19 cellular contexts compared by ENCODE assay signal in the genomic region with DNA sequence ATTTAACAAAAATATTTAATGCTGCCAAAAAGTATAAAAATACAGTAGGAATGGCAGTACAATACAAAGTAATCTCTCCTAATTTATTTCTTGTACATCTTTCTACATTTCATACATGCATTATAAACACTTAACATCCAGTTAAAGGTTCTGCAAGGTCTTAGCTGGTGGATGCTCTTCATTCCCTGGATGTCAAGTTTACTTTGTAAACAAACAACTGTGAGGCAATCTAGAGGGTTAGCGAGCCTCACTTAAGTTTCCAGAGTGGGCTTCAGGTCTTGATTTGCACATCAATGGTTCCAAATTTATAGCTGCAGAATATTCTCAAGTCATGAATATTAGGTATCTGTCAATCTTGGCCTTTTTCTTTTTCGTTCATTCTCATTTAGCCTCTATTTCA. TPM values are rescaled to one million over a fixed set of nuclear protein-coding genes. Genes with fewer than 3 reads are reported as not detected.
A peak's percentile ranks its signal among the peaks of the same experiment; 100 is the strongest.
DNase-seq lines count a peak whose midpoint lies in the region; ATAC-seq, FAIRE-seq and TF ChIP-seq lines count a peak whose summit lies in the region.
"Had no signal": no experiment of that assay in that cellular context is flagged by ENCODE, and none has a peak within 500 bp of the region (broad histone marks: within the 10 kb centered on the region; RNA-seq: fewer than 3 reads in every experiment).

No MANE protein-coding gene starts in this region.

- no peak for TF ChIP-seq CTCF in activated B cell treated with CpG ODN at 0.5 μM for 24 hours (IDR thresholded peaks at IDR 0.05)
- no peak for TF ChIP-seq CTCF in liver (IDR thresholded peaks at IDR 0.05; ENCODE audit: low read depth, low read length, missing input control)
- no peak for TF ChIP-seq CTCF in body of pancreas (IDR thresholded peaks at IDR 0.05)

- peaks cover 86% of the 10 kb centered on the region for H3K36me3 Mint-ChIP-seq in activated B cell treated with CpG ODN at 0.5 μM for 24 hours (ENCODE audit: low read depth)

- 70% methylated on average over 2 of the region's 2 CpGs for WGBS in liver
- WGBS in body of pancreas, 2 donors, result 90 to 96% methylated on average over 2 of the region's 2 CpGs

- peak; percentile 3 for FAIRE-seq in G401.6 (lab: Jason Lieb, UNC)
- FAIRE-seq: H1 had no signal

- H3K27me3 Mint-ChIP-seq in activated B cell treated with CpG ODN at 0.5 μM for 24 hours, result no peaks in the 10 kb centered on the region
- H3K27me3 Mint-ChIP-seq: CD4-positive, CD25-positive, alpha-beta regulatory T cell had no signal

- H3K9me3 ChIP-seq in liver (ENCODE audit: control insufficient read depth in 4 of 4, low read length in 3 of 4), result no peaks in the 10 kb centered on the region
- H3K9me3 ChIP-seq in body of pancreas, result no peaks in the 10 kb centered on the region
- H3K9me3 ChIP-seq: BE2C had no signal

- no peak overlapping the region for H3K27ac ChIP-seq in liver (ENCODE audit: low read depth in 1 of 2, low read length in 2 of 2)
- no peak overlapping the region for H3K27ac ChIP-seq in body of pancreas

- intact Hi-C loops in activated B cell treated with CpG ODN at 0.5 μM for 24 hours (cut with micrococcal nuclease) (loop anchor here (5.0 kb wide), 1 partner anchor 36 kb away; no protein-coding TSS in a partner anchor), body of pancreas (cut with DNase I) (no loop called here)

- no peak overlapping the region for H3K4me3 Mint-ChIP-seq in activated B cell treated with CpG ODN at 0.5 μM for 24 hours
- H3K4me3 Mint-ChIP-seq: CD4-positive, CD25-positive, alpha-beta regulatory T cell; H9 had no signal

- peaks cover 63% of the 10 kb centered on the region for H3K4me1 Mint-ChIP-seq in activated B cell treated with CpG ODN at 0.5 μM for 24 hours
- H3K4me1 Mint-ChIP-seq: CD4-positive, CD25-positive, alpha-beta regulatory T cell; CD8-positive, alpha-beta memory T cell; H9 had no signal

- H3K27me3 ChIP-seq in liver (ENCODE audit: control insufficient read depth in 4 of 4, insufficient read depth in 4 of 4, low read length in 3 of 4) (no peaks in the 10 kb centered on the region), body of pancreas (no peaks in the 10 kb centered on the region)
- H3K27me3 ChIP-seq: BE2C had no signal

- no peak overlapping the region for H3K9ac ChIP-seq in liver (ENCODE audit: low read depth in 1 of 2, low read length in 2 of 2)

- H3K4me1 ChIP-seq in liver (ENCODE audit: control insufficient read depth in 4 of 4, insufficient read depth in 4 of 4, low read length in 3 of 4), result peaks cover 4 to 18% (median 14%) of the 10 kb centered on the region in 4 donors
- H3K4me1 ChIP-seq in body of pancreas, result no peaks in the 10 kb centered on the region
- H3K4me1 ChIP-seq: BE2C had no signal

- H3K9me3 Mint-ChIP-seq in activated B cell treated with CpG ODN at 0.5 μM for 24 hours, result peaks cover 5% of the 10 kb centered on the region
- H3K9me3 Mint-ChIP-seq: H9 had no signal

- POLR2A ChIA-PET in activated B cell treated with CpG ODN at 0.5 μM for 24 hours (lab: Charles Lee), result no interaction called here

- peak overlapping the region; percentile 44 for H3K27ac Mint-ChIP-seq in activated B cell treated with CpG ODN at 0.5 μM for 24 hours
- H3K27ac Mint-ChIP-seq: CD4-positive, CD25-positive, alpha-beta regulatory T cell; CD8-positive, alpha-beta memory T cell; H9 had no signal

- ATAC-seq in activated B cell treated with CpG ODN at 0.5 μM for 24 hours (ENCODE audit: low read depth), result no peak
- no peak for ATAC-seq in body of pancreas
- no peak for ATAC-seq in SK-N-SH treated with all-trans-retinoic acid at 6 μM for 48 hours

- TF ChIP-seq POLR2A in body of pancreas (IDR thresholded peaks at IDR 0.05), result no peak

- H3K4me3 ChIP-seq in liver (ENCODE audit: low read depth in 1 of 3, low read length in 3 of 3) (no peak overlapping the region), body of pancreas (no peak overlapping the region)

- H3K36me3 ChIP-seq in liver (ENCODE audit: control insufficient read depth in 4 of 4, insufficient read depth in 3 of 4, low read depth in 1 of 4, low read length in 3 of 4) (peaks cover 0 to 6% (median 0%) of the 10 kb centered on the region in 4 donors), body of pancreas (replicated peaks in 1 of 2; ENCODE audit: insufficient read depth in 1 of 2, low read depth in 2 of 2) (no peaks in the 10 kb centered on the region)
- H3K36me3 ChIP-seq: BE2C had no signal

- TF ChIP-seq RAD21 in liver (IDR thresholded peaks at IDR 0.05), result no peak

- CTCF ChIA-PET in activated B cell treated with CpG ODN at 0.5 μM for 24 hours (lab: Charles Lee), result no interaction called here

- DNase-seq in activated B cell treated with CpG ODN at 0.5 μM for 24 hours, result no peak
- DNase-seq in body of pancreas, result no peak
- no peak for DNase-seq in HPDE6-E6E7 (ENCODE audit: extremely low spot score)
- DNase-seq in NCI-H2081 (lab: John Stamatoyannopoulos, UW), result no peak
- DNase-seq: BE2C; C1 segment of cervical spinal cord; CD4-positive, CD25-positive, alpha-beta regulatory T cell; CD8-positive, alpha-beta memory T cell; COR-L47; DMS153; DMS79; GF-D8; H9; IMR-90; KBM-7 had no signal

TF ChIP-seq in liver, 16 proteins besides CTCF, POLR2A, EP300 and RAD21:
- TF ChIP-seq JUND (IDR thresholded peaks at IDR 0.05), result no peak
- TF ChIP-seq HNF4A (conservative IDR thresholded peaks at IDR 0.05), result peak; percentile 9 to 17
- TF ChIP-seq HNF4G (IDR thresholded peaks at IDR 0.05), result no peak
- TF ChIP-seq, protein P1, sequence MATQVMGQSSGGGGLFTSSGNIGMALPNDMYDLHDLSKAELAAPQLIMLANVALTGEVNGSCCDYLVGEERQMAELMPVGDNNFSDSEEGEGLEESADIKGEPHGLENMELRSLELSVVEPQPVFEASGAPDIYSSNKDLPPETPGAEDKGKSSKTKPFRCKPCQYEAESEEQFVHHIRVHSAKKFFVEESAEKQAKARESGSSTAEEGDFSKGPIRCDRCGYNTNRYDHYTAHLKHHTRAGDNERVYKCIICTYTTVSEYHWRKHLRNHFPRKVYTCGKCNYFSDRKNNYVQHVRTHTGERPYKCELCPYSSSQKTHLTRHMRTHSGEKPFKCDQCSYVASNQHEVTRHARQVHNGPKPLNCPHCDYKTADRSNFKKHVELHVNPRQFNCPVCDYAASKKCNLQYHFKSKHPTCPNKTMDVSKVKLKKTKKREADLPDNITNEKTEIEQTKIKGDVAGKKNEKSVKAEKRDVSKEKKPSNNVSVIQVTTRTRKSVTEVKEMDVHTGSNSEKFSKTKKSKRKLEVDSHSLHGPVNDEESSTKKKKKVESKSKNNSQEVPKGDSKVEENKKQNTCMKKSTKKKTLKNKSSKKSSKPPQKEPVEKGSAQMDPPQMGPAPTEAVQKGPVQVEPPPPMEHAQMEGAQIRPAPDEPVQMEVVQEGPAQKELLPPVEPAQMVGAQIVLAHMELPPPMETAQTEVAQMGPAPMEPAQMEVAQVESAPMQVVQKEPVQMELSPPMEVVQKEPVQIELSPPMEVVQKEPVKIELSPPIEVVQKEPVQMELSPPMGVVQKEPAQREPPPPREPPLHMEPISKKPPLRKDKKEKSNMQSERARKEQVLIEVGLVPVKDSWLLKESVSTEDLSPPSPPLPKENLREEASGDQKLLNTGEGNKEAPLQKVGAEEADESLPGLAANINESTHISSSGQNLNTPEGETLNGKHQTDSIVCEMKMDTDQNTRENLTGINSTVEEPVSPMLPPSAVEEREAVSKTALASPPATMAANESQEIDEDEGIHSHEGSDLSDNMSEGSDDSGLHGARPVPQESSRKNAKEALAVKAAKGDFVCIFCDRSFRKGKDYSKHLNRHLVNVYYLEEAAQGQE (IDR thresholded peaks at IDR 0.05), result no peak
- TF ChIP-seq FOXA2 (IDR thresholded peaks at IDR 0.05), result peak; percentile 20
- TF ChIP-seq, protein P2, sequence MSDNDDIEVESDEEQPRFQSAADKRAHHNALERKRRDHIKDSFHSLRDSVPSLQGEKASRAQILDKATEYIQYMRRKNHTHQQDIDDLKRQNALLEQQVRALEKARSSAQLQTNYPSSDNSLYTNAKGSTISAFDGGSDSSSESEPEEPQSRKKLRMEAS (IDR thresholded peaks at IDR 0.05), result no peak

TF ChIP-seq in SK-N-SH treated with all-trans-retinoic acid at 6 μM for 48 hours, 23 proteins besides CTCF, POLR2A, EP300 and RAD21 (continues in another document):
- TF ChIP-seq ZNF70 (CRISPR knock-in tag; IDR thresholded peaks at IDR 0.05), result no peak
- TF ChIP-seq ZNF8 (CRISPR knock-in tag; IDR thresholded peaks at IDR 0.05), result no peak
- no peak for TF ChIP-seq RARB (CRISPR knock-in tag; IDR thresholded peaks at IDR 0.05)
- no peak for TF ChIP-seq TCF4 (CRISPR knock-in tag; IDR thresholded peaks at IDR 0.05; ENCODE audit: borderline replicate concordance)
- TF ChIP-seq SNAI2 (CRISPR knock-in tag; IDR thresholded peaks at IDR 0.05), result no peak
- TF ChIP-seq, protein P3, sequence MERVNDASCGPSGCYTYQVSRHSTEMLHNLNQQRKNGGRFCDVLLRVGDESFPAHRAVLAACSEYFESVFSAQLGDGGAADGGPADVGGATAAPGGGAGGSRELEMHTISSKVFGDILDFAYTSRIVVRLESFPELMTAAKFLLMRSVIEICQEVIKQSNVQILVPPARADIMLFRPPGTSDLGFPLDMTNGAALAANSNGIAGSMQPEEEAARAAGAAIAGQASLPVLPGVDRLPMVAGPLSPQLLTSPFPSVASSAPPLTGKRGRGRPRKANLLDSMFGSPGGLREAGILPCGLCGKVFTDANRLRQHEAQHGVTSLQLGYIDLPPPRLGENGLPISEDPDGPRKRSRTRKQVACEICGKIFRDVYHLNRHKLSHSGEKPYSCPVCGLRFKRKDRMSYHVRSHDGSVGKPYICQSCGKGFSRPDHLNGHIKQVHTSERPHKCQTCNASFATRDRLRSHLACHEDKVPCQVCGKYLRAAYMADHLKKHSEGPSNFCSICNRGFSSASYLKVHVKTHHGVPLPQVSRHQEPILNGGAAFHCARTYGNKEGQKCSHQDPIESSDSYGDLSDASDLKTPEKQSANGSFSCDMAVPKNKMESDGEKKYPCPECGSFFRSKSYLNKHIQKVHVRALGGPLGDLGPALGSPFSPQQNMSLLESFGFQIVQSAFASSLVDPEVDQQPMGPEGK (CRISPR knock-in tag; IDR thresholded peaks at IDR 0.05; ENCODE audit: borderline replicate concordance), result no peak
- TF ChIP-seq CSDC2 (CRISPR knock-in tag; IDR thresholded peaks at IDR 0.05), result no peak
- TF ChIP-seq OSR1 (CRISPR knock-in tag; IDR thresholded peaks at IDR 0.05), result no peak

RNA-seq across cellular contexts. Expression of a gene that starts 21.3 kb away (rescaled TPM):
- total RNA-seq in activated B cell treated with CpG ODN at 0.5 μM for 24 hours, result 171 and 207 TPM in 2 replicates
- total RNA-seq in liver, result 10 to 100 TPM; 21.3 to 39.2 TPM
- polyA plus RNA-seq in liver, result 10 to 100 TPM in 1 of 2 donors, 1 to 10 TPM in 1; 8.1 to 12.5 TPM
- total RNA-seq in body of pancreas, result 10 to 100 TPM in 1 of 2 donors, 1 to 10 TPM in 1; 9.1 to 10.9 TPM
